Comparison of ENCODE assay signal across 18 cellular contexts in genomic region chr14:105151131-105151837, GRCh38. TPM values are rescaled to one million over a fixed set of nuclear protein-coding genes. Genes with fewer than 3 reads are reported as not detected.
DNase-seq lines count a peak whose midpoint lies in the region; ATAC-seq lines count a peak whose summit lies in the region.
"Had no signal": no experiment of that assay in that cellular context is flagged by ENCODE, and none has a peak within 500 bp of the region (broad histone marks: within the 10 kb centered on the region; RNA-seq: fewer than 3 reads in every experiment).

No MANE protein-coding gene starts in this region.

- intact Hi-C loops in right cardiac atrium (cut with DNase I) = no loop called here

- H3K9ac ChIP-seq in skeletal muscle tissue (ENCODE audit: low read depth in 1 of 3, low read length in 3 of 3) = peak overlapping the region in 1 of 3 donors; percentile 83

- H3K27ac Mint-ChIP-seq in activated naive CD4-positive, alpha-beta T cell treated with anti-CD3 and anti-CD28 coated beads, Interleukin-2, amount 10 ng/mL, durations not matched to agents 7 days and 5 days = no peak overlapping the region
- H3K27ac Mint-ChIP-seq in activated naive CD8-positive, alpha-beta T cell treated with anti-CD3 and anti-CD28 coated beads, Interleukin-2, amount 10 ng/mL, durations not matched to agents 7 days and 5 days = no peak overlapping the region
- H3K27ac Mint-ChIP-seq: CD14-positive monocyte had no signal

- H3K27me3 ChIP-seq in right cardiac atrium (ENCODE audit: control insufficient read depth, insufficient read depth) = no peaks in the 10 kb centered on the region
- no peaks in the 10 kb centered on the region for H3K27me3 ChIP-seq in skeletal muscle tissue (ENCODE audit: control insufficient read depth in 3 of 3, insufficient read depth in 3 of 3, low read length in 3 of 3)

- 89% methylated on average over 35 of the region's 35 CpGs for WGBS in right cardiac atrium

- peak; percentile 12 for DNase-seq in activated naive CD4-positive, alpha-beta T cell treated with anti-CD3 and anti-CD28 coated beads, Interleukin-2, amount 10 ng/mL, durations not matched to agents 7 days and 5 days
- DNase-seq in activated naive CD4-positive, alpha-beta T cell treated with Interleukin-2 at 50 U/mL for 16 hours = no peak
- peak; percentile 28 for DNase-seq in activated naive CD8-positive, alpha-beta T cell treated with anti-CD3 and anti-CD28 coated beads, Interleukin-2, amount 10 ng/mL, durations not matched to agents 7 days and 5 days
- DNase-seq in right cardiac atrium = peak; percentile 11 to 54 (median 46)
- no peak for DNase-seq in NCI-H1417 treated with DMSO at 0.1 percent for 48 hours (lab: John Stamatoyannopoulos, UW)
- no peak for DNase-seq in OCI-M1 (lab: John Stamatoyannopoulos, UW)
- DNase-seq: COR-L47, DMS153, NCI-H1694 treated with DMSO at 0.1 percent for 48 hours, NCI-H345, NCI-H526 treated with DMSO at 0.1 percent for 48 hours, SHP77 had no signal

- no peaks in the 10 kb centered on the region for H3K9me3 Mint-ChIP-seq in activated naive CD4-positive, alpha-beta T cell treated with anti-CD3 and anti-CD28 coated beads, Interleukin-2, amount 10 ng/mL, durations not matched to agents 7 days and 5 days
- no peaks in the 10 kb centered on the region for H3K9me3 Mint-ChIP-seq in activated naive CD8-positive, alpha-beta T cell treated with anti-CD3 and anti-CD28 coated beads, Interleukin-2, amount 10 ng/mL, durations not matched to agents 7 days and 5 days

- CTCF ChIA-PET in activated naive CD4-positive, alpha-beta T cell treated with anti-CD3 and anti-CD28 coated beads, Interleukin-2, amount 10 ng/mL, durations not matched to agents 7 days and 5 days (lab: Charles Lee) = no interaction called here

- H3K4me1 Mint-ChIP-seq in activated naive CD4-positive, alpha-beta T cell treated with anti-CD3 and anti-CD28 coated beads, Interleukin-2, amount 10 ng/mL, durations not matched to agents 7 days and 5 days = no peaks in the 10 kb centered on the region
- no peaks in the 10 kb centered on the region for H3K4me1 Mint-ChIP-seq in activated naive CD8-positive, alpha-beta T cell treated with anti-CD3 and anti-CD28 coated beads, Interleukin-2, amount 10 ng/mL, durations not matched to agents 7 days and 5 days
- H3K4me1 Mint-ChIP-seq: CD14-positive monocyte had no signal

- H3K27ac ChIP-seq in right cardiac atrium (ENCODE audit: low read length) (no peak overlapping the region), skeletal muscle tissue (ENCODE audit: low read depth, low read length) (peak overlapping the region; percentile 99)
- H3K27ac ChIP-seq: HL-60 had no signal

- POLR2A ChIA-PET in activated naive CD8-positive, alpha-beta T cell treated with anti-CD3 and anti-CD28 coated beads, Interleukin-2, amount 10 ng/mL, durations not matched to agents 7 days and 5 days (lab: Charles Lee) = no interaction called here

- no peak overlapping the region for H3K4me3 Mint-ChIP-seq in activated naive CD4-positive, alpha-beta T cell treated with anti-CD3 and anti-CD28 coated beads, Interleukin-2, amount 10 ng/mL, durations not matched to agents 7 days and 5 days
- no peak overlapping the region for H3K4me3 Mint-ChIP-seq in activated naive CD8-positive, alpha-beta T cell treated with anti-CD3 and anti-CD28 coated beads, Interleukin-2, amount 10 ng/mL, durations not matched to agents 7 days and 5 days
- H3K4me3 Mint-ChIP-seq: CD14-positive monocyte had no signal

- H3K36me3 Mint-ChIP-seq in activated naive CD4-positive, alpha-beta T cell treated with anti-CD3 and anti-CD28 coated beads, Interleukin-2, amount 10 ng/mL, durations not matched to agents 7 days and 5 days = no peaks in the 10 kb centered on the region
- no peaks in the 10 kb centered on the region for H3K36me3 Mint-ChIP-seq in activated naive CD8-positive, alpha-beta T cell treated with anti-CD3 and anti-CD28 coated beads, Interleukin-2, amount 10 ng/mL, durations not matched to agents 7 days and 5 days
- H3K36me3 Mint-ChIP-seq: CD14-positive monocyte had no signal

- H3K36me3 ChIP-seq in skeletal muscle tissue (ENCODE audit: control insufficient read depth in 3 of 3, insufficient read depth in 3 of 3, low read length in 3 of 3) = peaks cover 12 to 27% (median 20%) of the 10 kb centered on the region in 3 donors

- H3K27me3 Mint-ChIP-seq in activated naive CD4-positive, alpha-beta T cell treated with anti-CD3 and anti-CD28 coated beads, Interleukin-2, amount 10 ng/mL, durations not matched to agents 7 days and 5 days = peaks cover 1% of the 10 kb centered on the region
- H3K27me3 Mint-ChIP-seq in activated naive CD8-positive, alpha-beta T cell treated with anti-CD3 and anti-CD28 coated beads, Interleukin-2, amount 10 ng/mL, durations not matched to agents 7 days and 5 days = no peaks in the 10 kb centered on the region

- H3K4me1 ChIP-seq in right cardiac atrium (ENCODE audit: control insufficient read depth, insufficient read depth, low read length) (peaks cover 3% of the 10 kb centered on the region), skeletal muscle tissue (ENCODE audit: control insufficient read depth in 3 of 3, insufficient read depth in 3 of 3, low read length in 3 of 3) (peaks cover 24 to 40% (median 34%) of the 10 kb centered on the region in 3 donors)

- no peak for ATAC-seq in activated naive CD8-positive, alpha-beta T cell treated with anti-CD3 and anti-CD28 coated beads, Interleukin-2, amount 10 ng/mL, durations not matched to agents 7 days and 5 days (ENCODE audit: low read depth)
- ATAC-seq in right cardiac atrium (no peak), GM18502 (IDR thresholded peaks at IDR 0.05; ENCODE audit: poor library complexity, unreplicated experiment) (no peak)
- ATAC-seq: HCT116, K562 had no signal

- no peaks in the 10 kb centered on the region for H3K9me3 ChIP-seq in right cardiac atrium (ENCODE audit: control insufficient read depth, low read length)
- H3K9me3 ChIP-seq in skeletal muscle tissue (ENCODE audit: control insufficient read depth in 3 of 3, low read length in 3 of 3) = no peaks in the 10 kb centered on the region

- H3K4me3 ChIP-seq in right cardiac atrium (ENCODE audit: low read length) = no peak overlapping the region
- H3K4me3 ChIP-seq in skeletal muscle tissue (ENCODE audit: low read length in 3 of 3) = no peak overlapping the region
- H3K4me3 ChIP-seq: K562 had no signal

RNA-seq across cellular contexts. Expression of gene JAG2, which starts 17.3 kb away (rescaled TPM):
- total RNA-seq in activated naive CD8-positive, alpha-beta T cell treated with anti-CD3 and anti-CD28 coated beads, Interleukin-2, amount 10 ng/mL, durations not matched to agents 7 days and 5 days = 1 to 10 TPM; 1.8 to 3.2 TPM
- total RNA-seq in right cardiac atrium (10 to 100 TPM; 16.5 to 21.3 (median 17.4) TPM), skeletal muscle tissue (33.9 TPM)
- 17.8 TPM for polyA plus RNA-seq in right cardiac atrium
- polyA plus RNA-seq: CD14-positive monocyte had no signal

RNA-seq across cellular contexts. Expression of gene NUDT14, which starts 29.8 kb away (rescaled TPM):
- total RNA-seq in activated naive CD8-positive, alpha-beta T cell treated with anti-CD3 and anti-CD28 coated beads, Interleukin-2, amount 10 ng/mL, durations not matched to agents 7 days and 5 days = 10 to 100 TPM; 23.3 to 28.0 TPM
- total RNA-seq in right cardiac atrium (10 to 100 TPM; 23.9 to 35.5 (median 32.0) TPM), skeletal muscle tissue (17.2 TPM)
- polyA plus RNA-seq in right cardiac atrium = 31.4 TPM

Comparison
In these comparisons a context has a peak if more than half of its experiments do, and no peak if none do; other contexts are left out.
1. DNase-seq: peak in activated naive CD4-positive, alpha-beta T cell treated with anti-CD3 and anti-CD28 coated beads, Interleukin-2, amount 10 ng/mL, durations not matched to agents 7 days and 5 days (single experiment), activated naive CD8-positive, alpha-beta T cell treated with anti-CD3 and anti-CD28 coated beads, Interleukin-2, amount 10 ng/mL, durations not matched to agents 7 days and 5 days (single experiment) and right cardiac atrium (3 of 3); none in activated naive CD4-positive, alpha-beta T cell treated with Interleukin-2 at 50 U/mL for 16 hours (single experiment), NCI-H1417 treated with DMSO at 0.1 percent for 48 hours (single experiment) and OCI-M1 (single experiment).